In the genomic region with DNA sequence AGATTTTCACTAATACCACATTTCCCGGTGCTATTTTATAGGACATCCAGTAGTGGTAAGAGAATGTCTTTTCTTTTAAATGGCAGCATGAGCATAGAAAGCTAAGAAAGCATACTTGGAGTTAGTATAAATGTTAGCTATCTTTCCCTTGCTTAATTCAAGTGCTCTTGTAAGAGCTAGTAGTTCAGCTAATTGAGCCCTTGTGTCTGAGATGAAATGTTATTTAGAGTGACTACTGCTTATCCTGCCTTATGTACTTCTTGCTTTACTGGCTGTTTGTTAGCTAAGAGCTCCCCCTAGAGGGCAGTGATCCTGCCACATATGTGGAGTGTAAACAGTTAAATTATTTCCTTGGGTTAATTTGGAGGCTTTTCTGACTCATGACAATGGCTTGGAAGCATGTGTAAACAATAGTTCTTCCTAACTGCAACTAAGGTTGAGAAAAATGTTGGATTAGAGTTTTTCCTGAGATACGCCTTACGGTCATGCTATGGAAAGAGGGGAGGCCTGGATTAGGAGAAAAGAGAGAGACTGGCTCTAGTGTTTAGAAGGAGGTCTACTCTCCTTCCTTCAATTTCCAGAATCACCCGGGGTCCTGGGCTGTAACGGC, we compare ENCODE assay signal across 1 cellular context.
TF ChIP-seq lines count a peak whose summit lies in the region.

No MANE protein-coding gene starts in this region.

TF ChIP-seq in GM12878, 131 proteins besides CTCF, POLR2A, EP300 and RAD21:
- TF ChIP-seq SMARCA5 (IDR thresholded peaks at IDR 0.05), result peak; percentile 73; the same call in 1 of the 2 replicates
TF ChIP-seq in GM12878: peak in this region for 1; not testable (repeated sequence) for 130.
